Comparison of ENCODE assay signal across 8 cellular contexts in genomic region chr2:42809876-42810125, GRCh38. TPM values are rescaled to one million over a fixed set of nuclear protein-coding genes. Genes with fewer than 3 reads are reported as not detected.
DNase-seq lines count a peak whose midpoint lies in the region; ATAC-seq, FAIRE-seq and TF ChIP-seq lines count a peak whose summit lies in the region.

No MANE protein-coding gene starts in this region.

- H3K79me1 ChIP-seq in H1 (ENCODE audit: low read depth, low read length), result no peaks in the 10 kb centered on the region

- H3K23ac ChIP-seq in H1 (ENCODE audit: insufficient read length), result no peak overlapping the region

- H3K27ac Mint-ChIP-seq in mesothelial cell of epicardium, result peak overlapping the region; percentile 96

- H4K91ac ChIP-seq in H1 (replicated peaks; ENCODE audit: insufficient read length, low read length), result no peak overlapping the region

- peak overlapping the region; percentile 67 for H3K4me3 Mint-ChIP-seq in mesothelial cell of epicardium

- WGBS in H1 (ENCODE audit: extremely low coverage in 1 of 2, insufficient coverage in 1 of 2, insufficient read length in 1 of 2, insufficient replicate concordance in 2 of 2, low coverage in 1 of 2, low lambda C conversion rate in 2 of 2, missing lambda C conversion rate in 1 of 2), 2 experiments, result 1% methylated on average over 11 of the region's 31 CpGs; no CpG with 5 or more reads in 1 of the 2 experiments
- 1% methylated on average over 7 of the region's 31 CpGs; no CpG with 5 or more reads in 1 of the 2 donors for WGBS in tibial nerve, 2 donors

- no peak overlapping the region for H3K4ac ChIP-seq in H1 (replicated peaks; ENCODE audit: insufficient read length, low read depth, low read length)

- H3K9me3 ChIP-seq in H1 (ENCODE audit: insufficient read depth in 2 of 2, low read depth in 1 of 2, low read length in 1 of 2) (0 out of 4 replicates have a peak, but pooled peaks cover 0 to 3% of the 10 kb centered on the region in 2 experiments), tibial nerve (no peaks in the 10 kb centered on the region)

- H2BK15ac ChIP-seq in H1 (ENCODE audit: low read length), result no peak overlapping the region

- H2AFZ ChIP-seq in H1 (ENCODE audit: low read length), result no peak overlapping the region; the same call in 1 of the 2 replicates

- H3K9me3 Mint-ChIP-seq in mesothelial cell of epicardium, result peaks cover 9% of the 10 kb centered on the region

- no peaks in the 10 kb centered on the region for H4K20me1 ChIP-seq in H1 (replicated peaks in 1 of 2; ENCODE audit: control insufficient read depth in 1 of 2, insufficient read depth in 2 of 2, low read length in 2 of 2)

- H3K56ac ChIP-seq in H1 (replicated peaks; ENCODE audit: insufficient read length, low read depth, low read length), result no peak overlapping the region

- H3K36me3 Mint-ChIP-seq in mesothelial cell of epicardium, result peaks cover 3% of the 10 kb centered on the region

- H2BK120ac ChIP-seq in H1 (replicated peaks; ENCODE audit: low read depth, low read length), result no peak overlapping the region

- DNase-seq in C1 segment of cervical spinal cord (lab: John Stamatoyannopoulos, UW) (peak in 11 of 14 donors; percentile 78 to 98 (median 91)), HK-2 (ENCODE audit: unreplicated experiment) (peak; percentile 89), T follicular helper cell (ENCODE audit: low read depth) (peak; percentile 45), H1 (ENCODE audit: low read depth in 1 of 2, low spot score in 2 of 2) (peak; percentile 21 to 86), mesothelial cell of epicardium (ENCODE audit: low spot score in 2 of 2, unreplicated experiment in 2 of 2) (peak; percentile 74 to 78), tibial nerve (ENCODE audit: low spot score in 2 of 2) (peak in 1 of 2 donors; percentile 65), NCI-H187 treated with DMSO at 0.1 percent for 48 hours (lab: John Stamatoyannopoulos, UW) (no peak)

- H2AK5ac ChIP-seq in H1 (ENCODE audit: low read depth, low read length), result no peak overlapping the region

- no peak for TF ChIP-seq RAD21 in H1 (IDR thresholded peaks at IDR 0.05 in 1 of 2, conservative IDR thresholded peaks at IDR 0.05 in 1 of 2; ENCODE audit: low read depth in 2 of 2, low read length in 2 of 2)

- H2BK12ac ChIP-seq in H1 (ENCODE audit: low read depth, low read length), result no peak overlapping the region

- no peaks in the 10 kb centered on the region for H3K79me2 ChIP-seq in H1 (ENCODE audit: control insufficient read depth in 1 of 2, insufficient read depth in 2 of 2, low read length in 2 of 2)

- H4K8ac ChIP-seq in H1 (ENCODE audit: extremely low read depth, insufficient read depth, low read length), result no peak overlapping the region

- peak overlapping the region; percentile 42 to 80 (median 57); a peak in 7 of 8 replicates for H3K4me3 ChIP-seq in H1 (ENCODE audit: extremely low read depth in 1 of 4, insufficient read depth in 2 of 4, low read depth in 3 of 4, low read length in 4 of 4)
- H3K4me3 ChIP-seq in tibial nerve, result peak overlapping the region; percentile 48 to 69 (median 60)

- POLR2A ChIA-PET in H1 (lab: Charles Lee; ENCODE audit: partially characterized antibody), result interaction anchor here (1.0 to 3.5 kb wide), 11 partner anchors 10 to 417 kb away, joined by 3 to 61 read pairs (median 5); partner anchors contain the start of genes HAAO and ZFP36L2

- H3K36me3 ChIP-seq in H1 (ENCODE audit: control insufficient read depth in 2 of 4, insufficient read depth in 4 of 4, low read length in 3 of 4) (no peaks in the 10 kb centered on the region), tibial nerve (no peaks in the 10 kb centered on the region)

- no peaks in the 10 kb centered on the region for H3K27me3 ChIP-seq in H1 (replicated peaks in 1 of 4; ENCODE audit: control insufficient read depth in 3 of 4, extremely low read depth in 1 of 4, insufficient read depth in 3 of 4, low read length in 3 of 4)
- H3K27me3 ChIP-seq in tibial nerve, result no peaks in the 10 kb centered on the region

- CTCF ChIA-PET in H1 (lab: Charles Lee; ENCODE audit: partially characterized antibody), result interaction anchor here (0.8 to 11.8 kb wide), 7 partner anchors 9 to 331 kb away, joined by 3 to 119 read pairs (median 6); no protein-coding TSS in a partner anchor

- H3K4me1 Mint-ChIP-seq in mesothelial cell of epicardium, result peaks cover 26% of the 10 kb centered on the region

- H4K5ac ChIP-seq in H1 (ENCODE audit: insufficient read length, low read depth, low read length), result no peak overlapping the region

- H3K14ac ChIP-seq in H1 (ENCODE audit: insufficient read length), result no peak overlapping the region

- no peaks in the 10 kb centered on the region for H3K27me3 Mint-ChIP-seq in mesothelial cell of epicardium (ENCODE audit: low read depth)

- H3K23me2 ChIP-seq in H1 (ENCODE audit: low read depth, low read length), result peaks cover 4% of the 10 kb centered on the region; the same call in 1 of the 2 replicates

- H2BK20ac ChIP-seq in H1 (ENCODE audit: low read length), result no peak overlapping the region

- H3K4me1 ChIP-seq in H1 (replicated peaks in 1 of 4; ENCODE audit: control insufficient read depth in 3 of 4, insufficient read depth in 4 of 4, low read length in 3 of 4) (peaks cover 0 to 3% (median 0%) of the 10 kb centered on the region in 4 experiments; a peak in 4 of 7 replicates), tibial nerve (peaks cover 0 to 26% (median 2%) of the 10 kb centered on the region in 4 donors)

- no peak overlapping the region for H3K18ac ChIP-seq in H1 (ENCODE audit: extremely low read depth, low read length)

- peak; percentile 25 for ATAC-seq in GM18519 (IDR thresholded peaks at IDR 0.05; ENCODE audit: low FRiP score, unreplicated experiment)

- no peak overlapping the region for H2BK5ac ChIP-seq in H1 (ENCODE audit: low read depth, low read length)

- peak in 2 of 3 experiments; percentile 18 to 21; a peak in 2 of 4 replicates for TF ChIP-seq CTCF in H1 (IDR thresholded peaks at IDR 0.05; ENCODE audit: control extremely low read depth in 1 of 3, insufficient read depth in 1 of 3, low read depth in 1 of 3, low read length in 3 of 3)
- peak; percentile 7 for TF ChIP-seq CTCF in mesothelial cell of epicardium (IDR thresholded peaks at IDR 0.05; ENCODE audit: unreplicated experiment)
- TF ChIP-seq CTCF in tibial nerve (IDR thresholded peaks at IDR 0.05), result peak; percentile 23 to 81 (median 51)

- FAIRE-seq in H1 (lab: Jason Lieb, UNC), result no peak

- H3K4me2 ChIP-seq in H1 (ENCODE audit: insufficient read depth in 1 of 2, low read depth in 2 of 2, low read length in 2 of 2), result peak overlapping the region; percentile 60 to 66

- TF ChIP-seq EP300 in H1 (IDR thresholded peaks at IDR 0.05; ENCODE audit: borderline replicate concordance in 1 of 2, low read depth in 2 of 2, low read length in 2 of 2), result no peak
- no peak for TF ChIP-seq EP300 in tibial nerve (IDR thresholded peaks at IDR 0.05)

- H3K27ac ChIP-seq in H1 (ENCODE audit: low read depth, low read length) (no peak overlapping the region), tibial nerve (peak overlapping the region; percentile 96 to 99 (median 98))

- no peak for TF ChIP-seq POLR2A in H1 (IDR thresholded peaks at IDR 0.05; ENCODE audit: control extremely low read depth in 1 of 2, low read depth in 2 of 2, low read length in 2 of 2)
- no peak for TF ChIP-seq POLR2A in tibial nerve (IDR thresholded peaks at IDR 0.05)

- peak overlapping the region in 3 of 4 experiments; percentile 22 to 70 (median 41); a peak in 5 of 7 replicates for H3K9ac ChIP-seq in H1 (replicated peaks in 1 of 4; ENCODE audit: extremely low read depth in 1 of 4, low read depth in 3 of 4, low read length in 3 of 4)

TF ChIP-seq in H1, 55 proteins besides CTCF, POLR2A, EP300 and RAD21 (continues in another document):
- no peak for TF ChIP-seq E2F6 (IDR thresholded peaks at IDR 0.05)
- TF ChIP-seq TAF7 (optimal IDR thresholded peaks at IDR 0.05; ENCODE audit: borderline replicate concordance, low read depth, low read length), result no peak
- TF ChIP-seq KDM5A (IDR thresholded peaks at IDR 0.05; ENCODE audit: low read length), result no peak
- peak in 1 of 2 experiments; percentile 18; a peak in 1 of 4 replicates for TF ChIP-seq HDAC2 (IDR thresholded peaks at IDR 0.05; ENCODE audit: borderline replicate concordance in 1 of 2, low read depth in 2 of 2, low read length in 2 of 2)
- TF ChIP-seq TAF1 (IDR thresholded peaks at IDR 0.05; ENCODE audit: low read depth, low read length), result no peak
- TF ChIP-seq ZNF274 (IDR thresholded peaks at IDR 0.05; ENCODE audit: borderline replicate concordance, extremely low read depth, low read length), result no peak
- no peak for TF ChIP-seq POU5F1 (IDR thresholded peaks at IDR 0.05; ENCODE audit: low read depth, low read length)
- TF ChIP-seq KDM4A (IDR thresholded peaks at IDR 0.05; ENCODE audit: low read depth, low read length, severe bottlenecking), result peak; percentile 26

RNA-seq across cellular contexts. Expression of gene HAAO, which starts 17.4 kb away (rescaled TPM):
- 2.5 and 3.2 TPM in 2 replicates for total RNA-seq in H1 (2021; fragmentation: NEBNext Ultra II Directional; extraction: Animal tissue kit (Norgen Biotek cat#: 25700))
- 7.0 and 9.5 TPM in 2 replicates for polyA plus RNA-seq in H1 (2011; rRNA removed)
- polyA plus RNA-seq in H1 (2011; cell fraction: cytosol; rRNA removed), result 5.4 TPM
- 12.8 TPM for polyA plus RNA-seq in H1 (2011; cell fraction: nucleus; rRNA removed)
- 2.2 to 6.4 TPM (median 4.5 TPM) in 4 replicates for polyA plus RNA-seq in H1 (2012, experiment 1 of 2)
- 2.6 TPM for polyA plus RNA-seq in H1 (2012, experiment 2 of 2)
- 1.8 TPM for polyA plus RNA-seq in H1 (2013, experiment 1 of 2)
- polyA plus RNA-seq in H1 (2013, experiment 2 of 2), result 1.7 TPM
- polyA minus RNA-seq in H1 (2011; rRNA and poly(A)+ RNA removed), result 3.3 and 5.6 TPM in 2 replicates
- polyA minus RNA-seq in H1 (2011; cell fraction: cytosol; rRNA and poly(A)+ RNA removed), result 1.4 TPM
- polyA minus RNA-seq in H1 (2011; cell fraction: nucleus; rRNA and poly(A)+ RNA removed), result 5.7 TPM
- 23.3 to 25.7 TPM (median 25.0 TPM) in 3 replicates for total RNA-seq in mesothelial cell of epicardium
- total RNA-seq in tibial nerve, result 10 to 100 TPM in 1 of 4 donors, 1 to 10 TPM in 3; 5.9 to 24.1 (median 7.6) TPM

RNA-seq across cellular contexts. Expression of gene OXER1, which starts 45.9 kb away (rescaled TPM):
- total RNA-seq in H1 (2021; fragmentation: NEBNext Ultra II Directional; extraction: Animal tissue kit (Norgen Biotek cat#: 25700)), result 1.2 and 1.3 TPM in 2 replicates
- polyA plus RNA-seq in H1 (2011; rRNA removed), result 2.9 and 3.7 TPM in 2 replicates
- polyA plus RNA-seq in H1 (2011; cell fraction: cytosol; rRNA removed), result 1.8 TPM
- polyA plus RNA-seq in H1 (2011; cell fraction: nucleus; rRNA removed), result 6.2 TPM
- 1.3 to 2.9 TPM (median 2.4 TPM) in 4 replicates for polyA plus RNA-seq in H1 (2012, experiment 1 of 2)
- 0.71 TPM for polyA plus RNA-seq in H1 (2012, experiment 2 of 2)
- 0.65 TPM for polyA plus RNA-seq in H1 (2013, experiment 1 of 2)
- polyA plus RNA-seq in H1 (2013, experiment 2 of 2), result 0.46 TPM
- 1.0 and 1.8 TPM in 2 replicates for polyA minus RNA-seq in H1 (2011; rRNA and poly(A)+ RNA removed)
- polyA minus RNA-seq in H1 (2011; cell fraction: cytosol; rRNA and poly(A)+ RNA removed), result 0.81 TPM
- 2.7 TPM for polyA minus RNA-seq in H1 (2011; cell fraction: nucleus; rRNA and poly(A)+ RNA removed)
- total RNA-seq in mesothelial cell of epicardium (6.9 to 7.5 TPM (median 7.2 TPM) in 3 replicates), tibial nerve (1 to 10 TPM in 3 of 4 donors, under 1 TPM in 1; 0.60 to 3.7 (median 1.3) TPM)
